In the genomic region with DNA sequence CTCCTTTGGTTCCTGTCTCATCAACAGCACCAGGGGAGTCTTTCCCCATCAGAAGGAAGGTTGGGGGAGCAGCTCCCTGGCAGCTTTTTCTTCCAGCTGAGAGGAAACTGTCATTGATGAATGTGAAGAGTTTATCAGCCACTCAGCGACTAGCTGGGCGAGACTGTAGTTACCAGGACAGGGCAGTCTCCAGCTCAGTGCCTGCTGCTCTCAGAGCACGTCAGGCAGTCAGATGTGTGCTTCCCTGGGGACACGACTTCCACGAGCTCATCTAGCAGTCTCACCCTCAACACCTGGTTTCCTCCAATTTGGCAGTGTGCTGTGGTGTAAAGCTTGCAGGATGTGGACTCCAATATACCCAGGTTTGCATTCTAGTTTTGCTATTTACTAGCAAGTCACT, we compare ENCODE assay signal across 13 cellular contexts. TPM values are rescaled to one million over a fixed set of nuclear protein-coding genes. Genes with fewer than 3 reads are reported as not detected.
DNase-seq lines count a peak whose midpoint lies in the region; ATAC-seq and TF ChIP-seq lines count a peak whose summit lies in the region.
"Had no signal": no experiment of that assay in that cellular context is flagged by ENCODE, and none has a peak within 500 bp of the region (broad histone marks: within the 10 kb centered on the region; RNA-seq: fewer than 3 reads in every experiment).

No MANE protein-coding gene starts in this region.

- H3K9me3 ChIP-seq in neural progenitor cell (ENCODE audit: low read depth): no peaks in the 10 kb centered on the region
- H3K9me3 ChIP-seq: tibial artery had no signal

- peaks cover 17% of the 10 kb centered on the region for H3K36me3 Mint-ChIP-seq in activated T-helper 1 cell treated with anti-CD3 and anti-CD28 coated beads, Interleukin-12 subunit alpha, Interleukin-12 subunit beta, Interleukin-2, Interleukin-4 antibody, amounts not matched to agents 30 ng/mL and 10 ng/mL and 1 ng/mL, durations not matched to agents 14 hours and 24 hours and 36 hours (ENCODE audit: low read depth)
- H3K36me3 Mint-ChIP-seq in neural progenitor cell: peaks cover 4% of the 10 kb centered on the region

- H2AFZ ChIP-seq in neural progenitor cell (replicated peaks): no peak overlapping the region

- peaks cover 3% of the 10 kb centered on the region for H3K4me1 Mint-ChIP-seq in activated T-helper 1 cell treated with anti-CD3 and anti-CD28 coated beads, Interleukin-12 subunit alpha, Interleukin-12 subunit beta, Interleukin-2, Interleukin-4 antibody, amounts not matched to agents 30 ng/mL and 10 ng/mL and 1 ng/mL, durations not matched to agents 14 hours and 24 hours and 36 hours (ENCODE audit: low read depth)
- H3K4me1 Mint-ChIP-seq in neural progenitor cell: peaks cover 5% of the 10 kb centered on the region

- no peak overlapping the region for H3K27ac Mint-ChIP-seq in activated T-helper 1 cell treated with anti-CD3 and anti-CD28 coated beads, Interleukin-12 subunit alpha, Interleukin-12 subunit beta, Interleukin-2, Interleukin-4 antibody, amounts not matched to agents 30 ng/mL and 10 ng/mL and 1 ng/mL, durations not matched to agents 14 hours and 24 hours and 36 hours
- H3K27ac Mint-ChIP-seq in neural progenitor cell: no peak overlapping the region

- H3K4me3 Mint-ChIP-seq in activated T-helper 1 cell treated with anti-CD3 and anti-CD28 coated beads, Interleukin-12 subunit alpha, Interleukin-12 subunit beta, Interleukin-2, Interleukin-4 antibody, amounts not matched to agents 30 ng/mL and 10 ng/mL and 1 ng/mL, durations not matched to agents 14 hours and 24 hours and 36 hours: no peak overlapping the region
- H3K4me3 Mint-ChIP-seq in neural progenitor cell: no peak overlapping the region

- no peak overlapping the region for H3K9ac ChIP-seq in neural progenitor cell

- H3F3A ChIP-seq in neural progenitor cell (ENCODE audit: low read depth): no peaks in the 10 kb centered on the region

- no peaks in the 10 kb centered on the region for H3K27me3 Mint-ChIP-seq in activated T-helper 1 cell treated with anti-CD3 and anti-CD28 coated beads, Interleukin-12 subunit alpha, Interleukin-12 subunit beta, Interleukin-2, Interleukin-4 antibody, amounts not matched to agents 30 ng/mL and 10 ng/mL and 1 ng/mL, durations not matched to agents 14 hours and 24 hours and 36 hours (ENCODE audit: insufficient read depth)
- H3K27me3 Mint-ChIP-seq in neural progenitor cell (ENCODE audit: insufficient read depth, low read depth): no peaks in the 10 kb centered on the region

- H3K27ac ChIP-seq in skin epidermis (peak overlapping the region in 14 of 21 experiments; percentile 1 to 67 (median 40)), neural progenitor cell (no peak overlapping the region)

- TF ChIP-seq CTCF in neural progenitor cell (IDR thresholded peaks at IDR 0.05): no peak

- intact Hi-C loops in left cardiac atrium (cut with DNase I): no loop called here
- intact Hi-C loops in activated T-helper 1 cell treated with anti-CD3 and anti-CD28 coated beads, Interleukin-12 subunit alpha, Interleukin-12 subunit beta, Interleukin-2, Interleukin-4 antibody, amounts not matched to agents 30 ng/mL and 10 ng/mL and 1 ng/mL, durations not matched to agents 14 hours and 24 hours and 36 hours (cut with micrococcal nuclease): no loop called here

- no peaks in the 10 kb centered on the region for H3K36me3 ChIP-seq in neural progenitor cell

- no peaks in the 10 kb centered on the region for H3K79me2 ChIP-seq in neural progenitor cell (ENCODE audit: low read depth)

- no peak overlapping the region for H3K4me2 ChIP-seq in neural progenitor cell

- H4K20me1 ChIP-seq in neural progenitor cell (ENCODE audit: low read depth): no peaks in the 10 kb centered on the region

- no peaks in the 10 kb centered on the region for H3K4me1 ChIP-seq in neural progenitor cell

- H3K4me3 ChIP-seq in skin epidermis (no peak overlapping the region), neural progenitor cell (no peak overlapping the region)
- H3K4me3 ChIP-seq: tibial artery had no signal

- H3K9me3 Mint-ChIP-seq in activated T-helper 1 cell treated with anti-CD3 and anti-CD28 coated beads, Interleukin-12 subunit alpha, Interleukin-12 subunit beta, Interleukin-2, Interleukin-4 antibody, amounts not matched to agents 30 ng/mL and 10 ng/mL and 1 ng/mL, durations not matched to agents 14 hours and 24 hours and 36 hours: no peaks in the 10 kb centered on the region
- no peaks in the 10 kb centered on the region for H3K9me3 Mint-ChIP-seq in neural progenitor cell

- ATAC-seq in left cardiac atrium: peak; percentile 71 to 75

- peak; percentile 38 for DNase-seq in NCI-H82 (lab: John Stamatoyannopoulos, UW)
- DNase-seq in NCI-H82 treated with DMSO at 0.1 percent for 48 hours (lab: John Stamatoyannopoulos, UW; ENCODE audit: unreplicated experiment): no peak
- DNase-seq in amniotic epithelial cell (ENCODE audit: low read depth): peak; percentile 48
- no peak for DNase-seq in left cardiac atrium
- DNase-seq in activated T-helper 1 cell treated with anti-CD3 and anti-CD28 coated beads, Interleukin-12 subunit alpha, Interleukin-12 subunit beta, Interleukin-2, Interleukin-4 antibody, amounts not matched to agents 30 ng/mL and 10 ng/mL and 1 ng/mL, durations not matched to agents 14 hours and 24 hours and 36 hours (ENCODE audit: low spot score): no peak
- no peak for DNase-seq in NCI-H526 (lab: John Stamatoyannopoulos, UW)
- DNase-seq in neural progenitor cell (ENCODE audit: low spot score): no peak
- DNase-seq: activated CD4-positive, alpha-beta T cell treated with anti-CD3 and anti-CD28 coated beads, Interleukin-2, amount 50 U/mL, for 48 hours; activated gamma-delta T cell treated with Interleukin-2 at 50 U/mL for 16 hours; NCI-H526 treated with DMSO at 0.1 percent for 48 hours had no signal

- H3K27me3 ChIP-seq in neural progenitor cell: no peaks in the 10 kb centered on the region
- H3K27me3 ChIP-seq: tibial artery had no signal

RNA-seq across cellular contexts. Expression of a gene that starts 12.5 kb away (rescaled TPM):
- total RNA-seq in left cardiac atrium (under 1 TPM; 0.37 to 0.47 TPM), neural progenitor cell (ENCODE audit: low replicate concordance) (0.39 and 9.7 TPM in 2 replicates)
- 0.16 TPM in 1 of 2 replicates, not detected in the other for total RNA-seq in activated T-helper 1 cell treated with anti-CD3 and anti-CD28 coated beads, Interleukin-12 subunit alpha, Interleukin-12 subunit beta, Interleukin-2, Interleukin-4 antibody, amounts not matched to agents 30 ng/mL and 10 ng/mL and 1 ng/mL, durations not matched to agents 14 hours and 24 hours and 36 hours

RNA-seq across cellular contexts. Expression of a gene that starts 20.3 kb away (rescaled TPM):
- under 1 TPM in 1 of 2 donors, not detected in 1; 0.41 TPM for total RNA-seq in left cardiac atrium
- total RNA-seq in activated T-helper 1 cell treated with anti-CD3 and anti-CD28 coated beads, Interleukin-12 subunit alpha, Interleukin-12 subunit beta, Interleukin-2, Interleukin-4 antibody, amounts not matched to agents 30 ng/mL and 10 ng/mL and 1 ng/mL, durations not matched to agents 14 hours and 24 hours and 36 hours: 0.24 TPM in 1 of 2 replicates, not detected in the other
- total RNA-seq in neural progenitor cell (ENCODE audit: low replicate concordance): not detected in 2 replicates
- total RNA-seq: bronchial epithelial cell had no signal

RNA-seq across cellular contexts. Expression of a gene that starts 27.9 kb away (rescaled TPM):
- total RNA-seq in left cardiac atrium (100 to 1,000 TPM; 150 to 182 TPM), neural progenitor cell (ENCODE audit: low replicate concordance) (78.9 and 91.2 TPM in 2 replicates)
- total RNA-seq in activated T-helper 1 cell treated with anti-CD3 and anti-CD28 coated beads, Interleukin-12 subunit alpha, Interleukin-12 subunit beta, Interleukin-2, Interleukin-4 antibody, amounts not matched to agents 30 ng/mL and 10 ng/mL and 1 ng/mL, durations not matched to agents 14 hours and 24 hours and 36 hours: 148 and 152 TPM in 2 replicates

RNA-seq across cellular contexts. Expression of a gene that starts 28.0 kb away (rescaled TPM):
- total RNA-seq in left cardiac atrium (10 to 100 TPM; 10.2 to 12.2 TPM), neural progenitor cell (ENCODE audit: low replicate concordance) (19.5 and 23.9 TPM in 2 replicates)
- 16.3 and 19.0 TPM in 2 replicates for total RNA-seq in activated T-helper 1 cell treated with anti-CD3 and anti-CD28 coated beads, Interleukin-12 subunit alpha, Interleukin-12 subunit beta, Interleukin-2, Interleukin-4 antibody, amounts not matched to agents 30 ng/mL and 10 ng/mL and 1 ng/mL, durations not matched to agents 14 hours and 24 hours and 36 hours

RNA-seq across cellular contexts. Expression of a gene that starts 35.6 kb away (rescaled TPM):
- total RNA-seq in left cardiac atrium (10 to 100 TPM; 82.8 to 92.8 TPM), neural progenitor cell (ENCODE audit: low replicate concordance) (83.6 and 93.2 TPM in 2 replicates)
- total RNA-seq in activated T-helper 1 cell treated with anti-CD3 and anti-CD28 coated beads, Interleukin-12 subunit alpha, Interleukin-12 subunit beta, Interleukin-2, Interleukin-4 antibody, amounts not matched to agents 30 ng/mL and 10 ng/mL and 1 ng/mL, durations not matched to agents 14 hours and 24 hours and 36 hours: 116 and 118 TPM in 2 replicates

Comparison
In these comparisons a context has a peak if more than half of its experiments do, and no peak if none do; other contexts are left out.
1. DNase-seq: peak in NCI-H82 (single experiment) and amniotic epithelial cell (single experiment); none in NCI-H82 treated with DMSO at 0.1 percent for 48 hours (single experiment), left cardiac atrium (single experiment), activated T-helper 1 cell treated with anti-CD3 and anti-CD28 coated beads, Interleukin-12 subunit alpha, Interleukin-12 subunit beta, Interleukin-2, Interleukin-4 antibody, amounts not matched to agents 30 ng/mL and 10 ng/mL and 1 ng/mL, durations not matched to agents 14 hours and 24 hours and 36 hours (single experiment), NCI-H526 (0 of 2) and neural progenitor cell (single experiment).